In the genomic region with DNA sequence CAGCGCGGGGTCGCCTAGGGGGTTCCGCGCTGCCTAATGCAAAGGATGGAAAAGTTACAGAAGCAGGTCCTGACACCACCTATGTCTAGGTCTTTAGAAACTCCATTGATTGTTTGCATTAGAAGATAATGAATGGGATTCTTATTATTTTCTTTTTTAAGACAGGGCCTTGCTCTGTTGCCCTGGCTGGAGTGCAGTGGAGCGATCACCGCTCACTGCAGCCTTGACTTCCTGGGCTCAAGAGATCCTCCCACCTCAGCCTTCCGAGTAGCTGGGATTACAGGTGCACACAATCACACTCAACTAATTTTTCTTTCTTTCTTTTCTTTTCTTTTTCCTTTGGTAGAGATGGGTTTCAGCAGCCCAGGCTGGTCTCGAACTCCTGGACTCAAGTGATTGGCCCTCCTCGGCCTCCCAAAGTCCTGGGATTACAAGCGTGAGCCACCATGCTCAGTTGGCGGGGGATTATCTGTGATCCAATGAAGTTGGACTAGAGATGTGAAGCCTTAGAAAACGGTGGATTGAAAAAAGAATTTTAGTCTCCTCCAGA, we compare ENCODE assay signal across 1 cellular context.
A peak's percentile ranks its signal among the peaks of the same experiment; 100 is the strongest.
TF ChIP-seq lines count a peak whose summit lies in the region.

No MANE protein-coding gene starts in this region.

TF ChIP-seq in HEK293, 187 proteins besides CTCF, POLR2A, EP300 and RAD21 (continued from another document):
- TF ChIP-seq, protein P1, sequence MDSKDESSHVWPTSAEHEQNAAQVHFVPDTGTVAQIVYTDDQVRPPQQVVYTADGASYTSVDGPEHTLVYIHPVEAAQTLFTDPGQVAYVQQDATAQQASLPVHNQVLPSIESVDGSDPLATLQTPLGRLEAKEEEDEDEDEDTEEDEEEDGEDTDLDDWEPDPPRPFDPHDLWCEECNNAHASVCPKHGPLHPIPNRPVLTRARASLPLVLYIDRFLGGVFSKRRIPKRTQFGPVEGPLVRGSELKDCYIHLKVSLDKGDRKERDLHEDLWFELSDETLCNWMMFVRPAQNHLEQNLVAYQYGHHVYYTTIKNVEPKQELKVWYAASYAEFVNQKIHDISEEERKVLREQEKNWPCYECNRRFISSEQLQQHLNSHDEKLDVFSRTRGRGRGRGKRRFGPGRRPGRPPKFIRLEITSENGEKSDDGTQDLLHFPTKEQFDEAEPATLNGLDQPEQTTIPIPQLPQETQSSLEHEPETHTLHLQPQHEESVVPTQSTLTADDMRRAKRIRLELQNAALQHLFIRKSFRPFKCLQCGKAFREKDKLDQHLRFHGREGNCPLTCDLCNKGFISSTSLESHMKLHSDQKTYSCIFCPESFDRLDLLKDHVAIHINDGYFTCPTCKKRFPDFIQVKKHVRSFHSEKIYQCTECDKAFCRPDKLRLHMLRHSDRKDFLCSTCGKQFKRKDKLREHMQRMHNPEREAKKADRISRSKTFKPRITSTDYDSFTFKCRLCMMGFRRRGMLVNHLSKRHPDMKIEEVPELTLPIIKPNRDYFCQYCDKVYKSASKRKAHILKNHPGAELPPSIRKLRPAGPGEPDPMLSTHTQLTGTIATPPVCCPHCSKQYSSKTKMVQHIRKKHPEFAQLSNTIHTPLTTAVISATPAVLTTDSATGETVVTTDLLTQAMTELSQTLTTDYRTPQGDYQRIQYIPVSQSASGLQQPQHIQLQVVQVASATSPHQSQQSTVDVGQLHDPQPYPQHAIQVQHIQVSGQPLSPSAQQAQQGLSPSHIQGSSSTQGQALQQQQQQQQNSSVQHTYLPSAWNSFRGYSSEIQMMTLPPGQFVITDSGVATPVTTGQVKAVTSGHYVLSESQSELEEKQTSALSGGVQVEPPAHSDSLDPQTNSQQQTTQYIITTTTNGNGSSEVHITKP (tag by site-specific recombination; IDR thresholded peaks at IDR 0.05), result peak; percentile 45
- TF ChIP-seq ZNF626 (tag by site-specific recombination; IDR thresholded peaks at IDR 0.05) (no peak), ZNF707 (tag by site-specific recombination; IDR thresholded peaks at IDR 0.05) (no peak), ZNF174 (tag by site-specific recombination; IDR thresholded peaks at IDR 0.05) (no peak), ZNF121 (tag by site-specific recombination; IDR thresholded peaks at IDR 0.05) (peak; percentile 78; the same call in 1 of the 2 replicates)
